ENCODE assay signal across 18 cellular contexts in the genomic region with DNA sequence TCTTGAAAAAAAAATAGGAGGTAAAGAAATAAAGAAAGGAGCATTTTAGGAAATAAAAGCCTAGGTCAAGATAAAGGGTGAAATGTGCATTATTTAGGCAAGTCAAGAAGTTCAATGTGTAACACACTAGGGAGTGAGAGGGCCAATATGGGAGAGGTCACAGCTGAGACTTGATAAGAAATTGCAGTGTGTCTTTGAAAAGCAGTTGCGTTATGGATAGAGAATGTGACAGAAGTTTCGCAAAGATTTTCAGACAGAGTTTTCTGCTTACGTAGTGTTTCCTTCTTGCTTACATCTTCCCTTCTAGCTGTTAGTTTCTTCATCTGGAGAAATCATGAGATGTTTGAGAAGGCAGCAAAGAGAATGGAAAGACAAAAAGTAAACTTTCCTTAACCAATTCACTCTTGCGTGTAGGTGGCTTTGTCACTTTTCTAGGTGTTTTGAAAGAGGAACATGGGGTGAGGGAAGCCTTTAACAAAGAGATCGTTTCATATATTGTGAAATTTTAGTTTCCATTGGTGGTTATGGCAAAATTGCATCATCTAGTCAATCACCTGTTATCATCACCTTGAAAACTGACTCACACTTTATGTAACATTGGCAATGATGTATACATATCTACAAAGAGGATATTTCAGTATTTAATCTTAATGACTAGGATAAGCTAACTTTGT.
A peak's percentile ranks its signal among the peaks of the same experiment; 100 is the strongest.
DNase-seq lines count a peak whose midpoint lies in the region; ATAC-seq and TF ChIP-seq lines count a peak whose summit lies in the region.
"Had no signal": no experiment of that assay in that cellular context is flagged by ENCODE, and none has a peak within 500 bp of the region (broad histone marks: within the 10 kb centered on the region; RNA-seq: fewer than 3 reads in every experiment).

No MANE protein-coding gene starts in this region.

- DNase-seq in HL-60 (ENCODE audit: low read depth in 1 of 2, low spot score in 1 of 2) (peak; percentile 72 to 73), NB4 (ENCODE audit: low read depth) (peak; percentile 40), PC-9 (no peak), hepatocyte (ENCODE audit: low spot score) (no peak)
- DNase-seq in stimulated activated CD4-positive, alpha-beta T cell treated with anti-CD3 and anti-CD28 coated beads, Interleukin-15, amount 100 ng/mL, for 24 hours: no peak
- no peak for DNase-seq in effector memory CD8-positive, alpha-beta T cell
- DNase-seq in activated CD4-positive, alpha-beta T cell treated with anti-CD3 and anti-CD28 coated beads, Interleukin-2, amount 50 U/mL, for 1 hour: no peak
- DNase-seq: C1 segment of cervical spinal cord; CD8-positive, alpha-beta memory T cell; KG1; NCI-H1105 treated with DMSO at 0.1 percent for 48 hours; NCI-H1694; NCI-H2107; NCI-H510A; NCI-H82; SHP77 had no signal

- BruUV-seq in PC-9 (replicated peaks; lab: Mats Ljungman, UMichigan): no TSS peak

- no peaks in the 10 kb centered on the region for H3K27me3 Mint-ChIP-seq in effector memory CD8-positive, alpha-beta T cell
- H3K27me3 Mint-ChIP-seq: CD8-positive, alpha-beta memory T cell had no signal

- H3K36me3 ChIP-seq in PC-9 (ENCODE audit: low read depth): no peaks in the 10 kb centered on the region
- no peaks in the 10 kb centered on the region for H3K36me3 ChIP-seq in hepatocyte (replicated peaks; ENCODE audit: insufficient read depth, low read depth)

- H3K27me3 ChIP-seq in HL-60 (ENCODE audit: insufficient read depth, poor library complexity, severe bottlenecking) (no peaks in the 10 kb centered on the region), PC-9 (ENCODE audit: insufficient read depth, low read depth) (no peaks in the 10 kb centered on the region), hepatocyte (no peaks in the 10 kb centered on the region)

- H3K27ac Mint-ChIP-seq in effector memory CD8-positive, alpha-beta T cell: no peak overlapping the region
- H3K27ac Mint-ChIP-seq: CD8-positive, alpha-beta memory T cell; T-helper 1 cell treated with Interleukin-12 subunit alpha and Interleukin-12 subunit beta and Interleukin-4 antibody, amounts not matched to agents 30 μg/mL and 1 μg/mL, for 36 hours had no signal

- no peaks in the 10 kb centered on the region for H3K9me2 ChIP-seq in PC-9 (ENCODE audit: insufficient read depth)
- no peaks in the 10 kb centered on the region for H3K9me2 ChIP-seq in hepatocyte (replicated peaks; ENCODE audit: insufficient read depth)

- H3F3A ChIP-seq in PC-9 (ENCODE audit: insufficient read depth, low read depth): no peaks in the 10 kb centered on the region

- H3K4me1 ChIP-seq in PC-9 (replicated peaks; ENCODE audit: insufficient read depth) (no peaks in the 10 kb centered on the region), hepatocyte (ENCODE audit: insufficient read depth) (no peaks in the 10 kb centered on the region)

- H2AFZ ChIP-seq in PC-9: peak overlapping the region; percentile 41; the same call in 1 of the 2 replicates
- no peak overlapping the region for H2AFZ ChIP-seq in hepatocyte

- H3K36me3 Mint-ChIP-seq in effector memory CD8-positive, alpha-beta T cell (ENCODE audit: insufficient read depth): no peaks in the 10 kb centered on the region
- H3K36me3 Mint-ChIP-seq: CD8-positive, alpha-beta memory T cell had no signal

- no peak for TF ChIP-seq POLR2A in NB4 (IDR thresholded peaks at IDR 0.05; ENCODE audit: extremely low read depth, insufficient read length)

- H3K4me3 ChIP-seq in HL-60 (replicated peaks; ENCODE audit: insufficient read depth, low read length) (no peak overlapping the region), NB4 (ENCODE audit: low read depth, low read length) (no peak overlapping the region), PC-9 (no peak overlapping the region), hepatocyte (no peak overlapping the region)

- ATAC-seq in effector memory CD8-positive, alpha-beta T cell (replicated peaks): no peak
- ATAC-seq: SK-N-SH treated with all-trans-retinoic acid at 6 μM for 48 hours had no signal

- no peak overlapping the region for H3K4me3 Mint-ChIP-seq in effector memory CD8-positive, alpha-beta T cell
- H3K4me3 Mint-ChIP-seq: CD8-positive, alpha-beta memory T cell; T-helper 1 cell treated with Interleukin-12 subunit alpha and Interleukin-12 subunit beta and Interleukin-4 antibody, amounts not matched to agents 30 μg/mL and 1 μg/mL, for 36 hours had no signal

- no peaks in the 10 kb centered on the region for H3K4me1 Mint-ChIP-seq in effector memory CD8-positive, alpha-beta T cell (ENCODE audit: low read depth in 2 of 2)
- H3K4me1 Mint-ChIP-seq: CD8-positive, alpha-beta memory T cell had no signal

- WGBS in hepatocyte (ENCODE audit: low lambda C conversion rate, missing lambda C conversion rate): 66% methylated on average over 5 of the region's 5 CpGs

- H3K27ac ChIP-seq in HL-60 (replicated peaks) (peak overlapping the region; percentile 56), PC-9 (no peak overlapping the region), hepatocyte (peak overlapping the region; percentile 2)

- intact Hi-C loops in PC-9 (cut with micrococcal nuclease; ENCODE audit: unreplicated experiment): no loop called here

- no peak overlapping the region for H3K4me2 ChIP-seq in PC-9
- no peak overlapping the region for H3K4me2 ChIP-seq in hepatocyte

- H3K9me3 Mint-ChIP-seq in effector memory CD8-positive, alpha-beta T cell: peaks cover 4 to 12% of the 10 kb centered on the region in 2 donors

- CTCF ChIA-PET in PC-9 (lab: Charles Lee): interaction anchor here (0.7 kb wide), 1 partner anchor 1241 kb away, joined by 3 read pairs; no protein-coding TSS in a partner anchor

- TF ChIP-seq CTCF in HL-60 (IDR thresholded peaks at IDR 0.05; ENCODE audit: insufficient read depth, low read length) (no peak), NB4 (IDR thresholded peaks at IDR 0.05; ENCODE audit: low read depth, low read length) (no peak), PC-9 (conservative IDR thresholded peaks at IDR 0.05) (no peak), hepatocyte (IDR thresholded peaks at IDR 0.05; ENCODE audit: poor library complexity) (no peak)

- H4K20me1 ChIP-seq in PC-9 (ENCODE audit: insufficient read depth) (no peaks in the 10 kb centered on the region), hepatocyte (ENCODE audit: insufficient read depth, poor library complexity, severe bottlenecking) (no peaks in the 10 kb centered on the region)

- no peaks in the 10 kb centered on the region for H3K9me3 ChIP-seq in PC-9 (ENCODE audit: insufficient read depth, low read depth)
- H3K9me3 ChIP-seq in hepatocyte (ENCODE audit: low read depth): no peaks in the 10 kb centered on the region

- H3K79me2 ChIP-seq in PC-9 (ENCODE audit: low read depth) (no peaks in the 10 kb centered on the region), hepatocyte (no peaks in the 10 kb centered on the region)

- POLR2A ChIA-PET in PC-9 (lab: Charles Lee; ENCODE audit: unreplicated experiment): no interaction called here

Comparison
In these comparisons a context has a peak if more than half of its experiments do, and no peak if none do; other contexts are left out.
1. DNase-seq: peak in HL-60 (2 of 2) and NB4 (single experiment); none in PC-9 (0 of 2), hepatocyte (single experiment), stimulated activated CD4-positive, alpha-beta T cell treated with anti-CD3 and anti-CD28 coated beads, Interleukin-15, amount 100 ng/mL, for 24 hours (single experiment), effector memory CD8-positive, alpha-beta T cell (0 of 3) and activated CD4-positive, alpha-beta T cell treated with anti-CD3 and anti-CD28 coated beads, Interleukin-2, amount 50 U/mL, for 1 hour (single experiment).